26 cellular contexts compared by ENCODE assay signal in genomic region chr11:130422251-130422995, GRCh38. TPM values are rescaled to one million over a fixed set of nuclear protein-coding genes. Genes with fewer than 3 reads are reported as not detected.
DNase-seq lines count a peak whose midpoint lies in the region; ATAC-seq and TF ChIP-seq lines count a peak whose summit lies in the region.
"Had no signal": no experiment of that assay in that cellular context is flagged by ENCODE, and none has a peak within 500 bp of the region (broad histone marks: within the 10 kb centered on the region; RNA-seq: fewer than 3 reads in every experiment).

No MANE protein-coding gene starts in this region.

- peaks cover 12% of the 10 kb centered on the region for H3K4me1 Mint-ChIP-seq in HFFc6 (ENCODE audit: low read depth)

- no peaks in the 10 kb centered on the region for H3K79me1 ChIP-seq in IMR-90 (ENCODE audit: low read depth in 1 of 2, low read length in 2 of 2)

- H3K9me1 ChIP-seq in IMR-90 (ENCODE audit: insufficient read depth, low read length) = peaks cover 13% of the 10 kb centered on the region

- H2BK5ac ChIP-seq in IMR-90 (ENCODE audit: low read depth, low read length, poor library complexity, severe bottlenecking) = no peak overlapping the region

- no peaks in the 10 kb centered on the region for H3K36me3 Mint-ChIP-seq in HFFc6 (ENCODE audit: low read depth)
- H3K36me3 Mint-ChIP-seq: CD4-positive, alpha-beta memory T cell; CD4-positive, CD25-positive, alpha-beta regulatory T cell; CD8-positive, alpha-beta memory T cell had no signal

- H2AFZ ChIP-seq in IMR-90 (replicated peaks; ENCODE audit: low read length, poor library complexity) = no peak overlapping the region

- H4K91ac ChIP-seq in IMR-90 (ENCODE audit: insufficient read depth, low read depth, low read length) = peak overlapping the region; percentile 29

- peaks cover 72% of the 10 kb centered on the region for H3K27me3 Mint-ChIP-seq in HFFc6 (ENCODE audit: insufficient read depth)

- H2BK20ac ChIP-seq in IMR-90 (ENCODE audit: low read depth, low read length) = no peak overlapping the region

- POLR2A ChIA-PET in IMR-90 (lab: Charles Lee; ENCODE audit: unreplicated experiment) = no interaction called here

- H4K8ac ChIP-seq in IMR-90 (ENCODE audit: low read depth in 2 of 2, low read length in 2 of 2) = no peak overlapping the region

- H3K4me1 ChIP-seq in IMR-90 (ENCODE audit: control insufficient read depth, insufficient read depth, low read length) = peaks cover 28% of the 10 kb centered on the region
- H3K4me1 ChIP-seq: BE2C had no signal

- H3K27ac ChIP-seq in IMR-90 (ENCODE audit: insufficient read depth, low read length) = no peak overlapping the region
- H3K27ac ChIP-seq: BLaER1 had no signal

- H3K4me3 ChIP-seq in H7 (ENCODE audit: insufficient read depth, low read depth, low read length) (no peak overlapping the region), IMR-90 (ENCODE audit: insufficient read depth, low read depth, low read length) (no peak overlapping the region)
- H3K4me3 ChIP-seq: BLaER1, GM12878 had no signal

- H3K4me3 Mint-ChIP-seq in HFFc6 = no peak overlapping the region
- H3K4me3 Mint-ChIP-seq: CD4-positive, alpha-beta memory T cell; CD4-positive, CD25-positive, alpha-beta regulatory T cell; CD8-positive, alpha-beta memory T cell had no signal

- DNase-seq in H7 (peak; percentile 39), IMR-90 (no peak), retina (peak; percentile 36), HFFc6 (no peak)
- DNase-seq: 8988T; ACHN; BE2C; C1 segment of cervical spinal cord; CD4-positive, alpha-beta memory T cell; CD4-positive, CD25-positive, alpha-beta regulatory T cell; CD8-positive, alpha-beta memory T cell; COR-L47; DMS 273 treated with DMSO at 0.1 percent for 48 hours; DMS153; DMS53; DMS79; DND-41; EL; GDM1 had no signal

- H3K36me3 ChIP-seq in H7 (replicated peaks; ENCODE audit: control insufficient read depth, insufficient read depth, low read length) (no peaks in the 10 kb centered on the region), IMR-90 (ENCODE audit: control insufficient read depth, insufficient read depth, low read length) (peaks cover 2% of the 10 kb centered on the region; the same call in 1 of the 2 replicates)
- H3K36me3 ChIP-seq: BE2C, BLaER1 had no signal

- H3K9ac ChIP-seq in IMR-90 (ENCODE audit: low read depth, low read length) = no peak overlapping the region
- H3K9ac ChIP-seq: BLaER1 had no signal

- in situ Hi-C loops in IMR-90 (cut with MboI; ENCODE audit: low sequenced_read_pairs) = loop anchor here (25.0 kb wide), 2 partner anchors 1465 to 1640 kb away; no protein-coding TSS in a partner anchor

- no peak overlapping the region; the same call in 1 of the 2 replicates for H4K5ac ChIP-seq in IMR-90 (ENCODE audit: low read depth, low read length)

- TF ChIP-seq CTCF in IMR-90 (conservative IDR thresholded peaks at IDR 0.05; ENCODE audit: low read depth, low read length) (no peak), HFFc6 (IDR thresholded peaks at IDR 0.05) (no peak)

- no peak for TF ChIP-seq POLR2A in IMR-90 (IDR thresholded peaks at IDR 0.05; ENCODE audit: low read depth, low read length)

- peaks cover 18% of the 10 kb centered on the region for H3K27me3 ChIP-seq in H7 (ENCODE audit: control insufficient read depth, insufficient read depth, low read length)
- H3K27me3 ChIP-seq in IMR-90 (ENCODE audit: control insufficient read depth, insufficient read depth, low read length) = peaks cover 37% of the 10 kb centered on the region

- H3K14ac ChIP-seq in IMR-90 (replicated peaks; ENCODE audit: low read depth, low read length) = no peak overlapping the region

- peak overlapping the region; percentile 32 for H3K4ac ChIP-seq in IMR-90 (ENCODE audit: low read depth, low read length)

- no peak overlapping the region for H3K4me2 ChIP-seq in IMR-90 (ENCODE audit: low read depth, low read length)
- H3K4me2 ChIP-seq: BLaER1 had no signal

- no peak overlapping the region for H2AK9ac ChIP-seq in IMR-90 (replicated peaks; ENCODE audit: low read depth, low read length, poor library complexity)

- CTCF ChIA-PET in IMR-90 (lab: Yijun Ruan, JAX) = interaction anchor here (0.7 kb wide), 1 partner anchor 110 kb away, joined by 3 read pairs; no protein-coding TSS in a partner anchor

- no peak overlapping the region for H3K27ac Mint-ChIP-seq in HFFc6
- H3K27ac Mint-ChIP-seq: CD14-positive monocyte; CD4-positive, alpha-beta memory T cell; CD4-positive, CD25-positive, alpha-beta regulatory T cell had no signal

- no peaks in the 10 kb centered on the region; the same call in 1 of the 2 replicates for H4K20me1 ChIP-seq in IMR-90 (ENCODE audit: insufficient read depth, low read length)

- H3K18ac ChIP-seq in IMR-90 (ENCODE audit: low read depth, low read length) = peak overlapping the region; percentile 17; the same call in 1 of the 2 replicates

- H3K9me3 Mint-ChIP-seq in HFFc6 = no peaks in the 10 kb centered on the region
- H3K9me3 Mint-ChIP-seq: CD4-positive, alpha-beta memory T cell; CD8-positive, alpha-beta memory T cell had no signal

- 73% methylated on average over 2 of the region's 22 CpGs; no CpG with 5 or more reads in 1 of the 2 experiments for WGBS in IMR-90 (ENCODE audit: extremely low coverage in 2 of 2, insufficient read length in 1 of 2), 2 experiments

- no peaks in the 10 kb centered on the region; the same call in 1 of the 2 replicates for H3K9me3 ChIP-seq in IMR-90 (ENCODE audit: control insufficient read depth, insufficient read depth, low read length)
- H3K9me3 ChIP-seq: BE2C, BLaER1 had no signal

- no TSS peak for BruUV-seq in IMR-90 (replicated peaks; lab: Mats Ljungman, UMichigan)

- 0 out of 3 replicates have a peak overlapping the region, but pooled peaks have one; percentile 20 for H2BK15ac ChIP-seq in IMR-90 (ENCODE audit: low read depth, low read length)

- ATAC-seq in IMR-90 (ENCODE audit: low read depth) (no peak), GM19324 (IDR thresholded peaks at IDR 0.05; ENCODE audit: low FRiP score, unreplicated experiment) (no peak)
- ATAC-seq: GM12878 had no signal

- no peak overlapping the region for H3K23ac ChIP-seq in IMR-90 (ENCODE audit: low read depth, low read length)

- intact Hi-C loops in IMR-90 (cut with micrococcal nuclease) = no loop called here

- no peak for TF ChIP-seq RAD21 in IMR-90 (IDR thresholded peaks at IDR 0.05; ENCODE audit: low read length)

- no peak overlapping the region for H2AK5ac ChIP-seq in IMR-90 (ENCODE audit: low read depth, low read length)

- dilution Hi-C loops in IMR-90 (cut with HindIII; ENCODE audit: low sequenced_read_pairs, unreplicated experiment) = no loop called here

- H3K56ac ChIP-seq in IMR-90 (ENCODE audit: extremely low read depth, insufficient read depth, low read length) = no peak overlapping the region

- no peak overlapping the region; the same call in 1 of the 2 replicates for H2BK120ac ChIP-seq in IMR-90 (ENCODE audit: low read depth, low read length)

TF ChIP-seq in IMR-90, 13 proteins besides CTCF, POLR2A, EP300 and RAD21:
- TF ChIP-seq NFE2L2 (IDR thresholded peaks at IDR 0.05; ENCODE audit: low read depth, low read length) (no peak), MAZ (IDR thresholded peaks at IDR 0.05; ENCODE audit: borderline replicate concordance, low read depth, low read length) (no peak), RCOR1 (IDR thresholded peaks at IDR 0.05; ENCODE audit: insufficient replicate concordance, low read length) (no peak), BHLHE40 (IDR thresholded peaks at IDR 0.05; ENCODE audit: low read depth, low read length) (no peak), SMC3 (IDR thresholded peaks at IDR 0.05; ENCODE audit: low read depth, low read length) (no peak), ELK1 (IDR thresholded peaks at IDR 0.05; ENCODE audit: borderline replicate concordance, low read depth, low read length) (no peak), CHD1 (IDR thresholded peaks at IDR 0.05; ENCODE audit: low read depth, low read length) (no peak), RFX5 (IDR thresholded peaks at IDR 0.05; ENCODE audit: low read depth, low read length) (no peak), MXI1 (IDR thresholded peaks at IDR 0.05; ENCODE audit: borderline replicate concordance, low read depth, low read length) (no peak), FOS (IDR thresholded peaks at IDR 0.05; ENCODE audit: low read depth, low read length) (no peak), CEBPB (IDR thresholded peaks at IDR 0.05; ENCODE audit: low read depth, low read length) (no peak), USF2 (IDR thresholded peaks at IDR 0.05; ENCODE audit: low read depth, low read length) (no peak), MAFK (IDR thresholded peaks at IDR 0.05; ENCODE audit: low read depth, low read length) (no peak)
TF ChIP-seq in IMR-90: peak in this region for 0.

RNA-seq across cellular contexts. Expression of gene ADAMTS8, which starts 6.0 kb away (rescaled TPM):
- total RNA-seq in H7 (2014; rRNA removed; shearing (Covaris generic)) = 1.6 TPM in 2 replicates
- under 0.01 TPM in 2 replicates for total RNA-seq in IMR-90 (2012; rRNA removed)
- 0.39 and 0.60 TPM in 2 replicates for polyA plus RNA-seq in IMR-90 (2012; rRNA removed)
- 0.30 and 1.3 TPM in 2 replicates for polyA plus RNA-seq in IMR-90 (2012; cell fraction: cytosol; rRNA removed)
- polyA plus RNA-seq in IMR-90 (2012; cell fraction: nucleus; rRNA removed; ENCODE audit: low replicate concordance) = 0.39 and 0.83 TPM in 2 replicates
- total RNA-seq in HFFc6 (2021; fragmentation: NEBNext Ultra II Directional; extraction: Animal tissue kit (Norgen Biotek cat#: 25700)) = not detected
- total RNA-seq: A673; CD4-positive, alpha-beta memory T cell; CD4-positive, CD25-positive, alpha-beta regulatory T cell; CD8-positive, alpha-beta memory T cell; Daoy; G401; GM12878 had no signal
- polyA plus RNA-seq: CD14-positive monocyte; CD4-positive, alpha-beta memory T cell; CD8-positive, alpha-beta memory T cell; GM12878 had no signal

RNA-seq across cellular contexts. Expression of gene ADAMTS15, which starts 26.0 kb away (rescaled TPM):
- 0.85 and 1.1 TPM in 2 replicates for total RNA-seq in H7 (2014; rRNA removed; shearing (Covaris generic))
- 3.0 and 3.1 TPM in 2 replicates for total RNA-seq in IMR-90 (2012; rRNA removed)
- 4.7 and 5.0 TPM in 2 replicates for polyA plus RNA-seq in IMR-90 (2012; rRNA removed)
- polyA plus RNA-seq in IMR-90 (2012; cell fraction: cytosol; rRNA removed) = 3.3 and 6.1 TPM in 2 replicates
- polyA plus RNA-seq in IMR-90 (2012; cell fraction: nucleus; rRNA removed; ENCODE audit: low replicate concordance) = 9.5 and 11.7 TPM in 2 replicates
- total RNA-seq in HFFc6 (2021; fragmentation: NEBNext Ultra II Directional; extraction: Animal tissue kit (Norgen Biotek cat#: 25700)) = 1 to 10 TPM in 2 of 6 experiments, under 1 TPM in 4; 0.21 to 1.1 (median 0.94) TPM
- total RNA-seq: CD4-positive, alpha-beta memory T cell; CD4-positive, CD25-positive, alpha-beta regulatory T cell; CD8-positive, alpha-beta memory T cell; G401; GM12878 had no signal
- polyA plus RNA-seq: CD14-positive monocyte; CD4-positive, alpha-beta memory T cell; CD4-positive, CD25-positive, alpha-beta regulatory T cell; CD8-positive, alpha-beta memory T cell; GM12878 had no signal

Comparison
In these comparisons a context has a peak if more than half of its experiments do, and no peak if none do; other contexts are left out.
1. DNase-seq: peak in H7 (single experiment) and retina (single experiment); none in IMR-90 (single experiment) and HFFc6 (single experiment).